Comparison of ENCODE assay signal across 26 cellular contexts in genomic region chr2:175373729-175374128, GRCh38.
DNase-seq lines count a peak whose midpoint lies in the region; ATAC-seq, FAIRE-seq and TF ChIP-seq lines count a peak whose summit lies in the region.
"Had no signal": no experiment of that assay in that cellular context is flagged by ENCODE, and none has a peak within 500 bp of the region (broad histone marks: within the 10 kb centered on the region; RNA-seq: fewer than 3 reads in every experiment).

No MANE protein-coding gene starts in this region.

- H3K4me2 ChIP-seq in HepG2 (ENCODE audit: low read depth, low read length) (no peak overlapping the region), astrocyte (ENCODE audit: low read length) (peak overlapping the region; percentile 49), mesenchymal stem cell (ENCODE audit: low read length, poor library complexity, severe bottlenecking) (no peak overlapping the region)

- H4K8ac ChIP-seq in mesenchymal stem cell (ENCODE audit: low read length), result no peak overlapping the region

- H3K4me3 ChIP-seq in HepG2 (replicated peaks in 1 of 3; ENCODE audit: insufficient read depth in 1 of 3, low read depth in 2 of 3, low read length in 3 of 3), result no peak overlapping the region
- H3K4me3 ChIP-seq in right lobe of liver, result no peak overlapping the region
- H3K4me3 ChIP-seq in astrocyte (ENCODE audit: insufficient read depth, low read depth, low read length), result no peak overlapping the region
- H3K4me3 ChIP-seq in mesenchymal stem cell (ENCODE audit: insufficient read depth in 1 of 2, low read depth in 1 of 2, low read length in 2 of 2), result no peak overlapping the region
- no peak overlapping the region for H3K4me3 ChIP-seq in colonic mucosa
- H3K4me3 ChIP-seq in vagina, result no peak overlapping the region
- H3K4me3 ChIP-seq in aorta (ENCODE audit: low read length in 2 of 2), result no peak overlapping the region
- H3K4me3 ChIP-seq: GM12878, SJSA1 had no signal

- no peaks in the 10 kb centered on the region for H3K79me1 ChIP-seq in mesenchymal stem cell (replicated peaks; ENCODE audit: low read length, poor library complexity, severe bottlenecking)

- FAIRE-seq in HepG2 (lab: Jason Lieb, UNC) (no peak), astrocyte (lab: Jason Lieb, UNC) (no peak)
- FAIRE-seq: GM12878, RCC 7860 had no signal

- H3K27me3 ChIP-seq in HepG2 (ENCODE audit: control insufficient read depth in 1 of 2, insufficient read depth in 2 of 2, low read length in 2 of 2), result peaks cover 0 to 8% of the 10 kb centered on the region in 2 experiments; a peak in 1 of 5 replicates
- H3K27me3 ChIP-seq in right lobe of liver, result no peaks in the 10 kb centered on the region
- H3K27me3 ChIP-seq in astrocyte (ENCODE audit: insufficient read depth, low read length), result peaks cover 6% of the 10 kb centered on the region
- peaks cover 0 to 4% of the 10 kb centered on the region in 2 experiments for H3K27me3 ChIP-seq in mesenchymal stem cell (ENCODE audit: control insufficient read depth in 1 of 2, insufficient read depth in 1 of 2, low read length in 2 of 2)
- no peaks in the 10 kb centered on the region for H3K27me3 ChIP-seq in colonic mucosa
- H3K27me3 ChIP-seq in vagina, result no peaks in the 10 kb centered on the region
- H3K27me3 ChIP-seq in aorta (ENCODE audit: control insufficient read depth in 1 of 2, insufficient read depth in 2 of 2, low read length in 1 of 2), result no peaks in the 10 kb centered on the region

- peak; percentile 37 for ATAC-seq in HepG2
- no peak for ATAC-seq in right lobe of liver
- ATAC-seq in aorta (ENCODE audit: low FRiP score), result no peak
- ATAC-seq: GM12878, Right ventricle myocardium inferior had no signal

- no peak overlapping the region for H2AK5ac ChIP-seq in mesenchymal stem cell (ENCODE audit: low read length, severe bottlenecking)

- no peak overlapping the region for H3K4ac ChIP-seq in mesenchymal stem cell (ENCODE audit: low read depth in 1 of 2, low read length in 2 of 2)

- TF ChIP-seq CTCF in HepG2 (CRISPR knock-in tag; IDR thresholded peaks at IDR 0.05) (no peak), right lobe of liver (IDR thresholded peaks at IDR 0.05) (no peak), astrocyte (IDR thresholded peaks at IDR 0.05; ENCODE audit: insufficient read depth, low read depth, low read length) (no peak), colonic mucosa (IDR thresholded peaks at IDR 0.05) (no peak), vagina (IDR thresholded peaks at IDR 0.05) (no peak)

- H4K91ac ChIP-seq in mesenchymal stem cell (ENCODE audit: low read length), result no peak overlapping the region

- H3K4me1 ChIP-seq in HepG2 (ENCODE audit: insufficient read depth, low read length), result peaks cover 11% of the 10 kb centered on the region
- no peaks in the 10 kb centered on the region for H3K4me1 ChIP-seq in right lobe of liver
- no peaks in the 10 kb centered on the region for H3K4me1 ChIP-seq in astrocyte (ENCODE audit: insufficient read depth, low read length)
- no peaks in the 10 kb centered on the region for H3K4me1 ChIP-seq in mesenchymal stem cell (ENCODE audit: control insufficient read depth, insufficient read depth, low read depth, low read length)
- H3K4me1 ChIP-seq in colonic mucosa, result no peaks in the 10 kb centered on the region
- H3K4me1 ChIP-seq in vagina, result no peaks in the 10 kb centered on the region
- no peaks in the 10 kb centered on the region for H3K4me1 ChIP-seq in aorta (ENCODE audit: control insufficient read depth in 1 of 2, insufficient read depth in 2 of 2, low read length in 2 of 2)
- H3K4me1 ChIP-seq: SJSA1 had no signal

- POLR2A ChIA-PET in HepG2 (lab: Yijun Ruan, JAX), result interaction anchor here (1.0 kb wide), 1 partner anchor 220 kb away, joined by 3 read pairs; no protein-coding TSS in a partner anchor

- in situ Hi-C loops in HepG2 (cut with HindIII; ENCODE audit: extremely low pct_ligation_motif_present, low pct_unique_long_range_greater_than_20kb), result no loop called here

- no peak for TF ChIP-seq RAD21 in HepG2 (CRISPR knock-in tag; IDR thresholded peaks at IDR 0.05)

- H3K18ac ChIP-seq in mesenchymal stem cell (ENCODE audit: low read depth in 1 of 2, low read length in 2 of 2), result no peak overlapping the region

- H3K9me3 ChIP-seq in HepG2 (ENCODE audit: low read length) (no peaks in the 10 kb centered on the region), right lobe of liver (no peaks in the 10 kb centered on the region), astrocyte (ENCODE audit: insufficient read depth, low read depth, low read length) (no peaks in the 10 kb centered on the region), mesenchymal stem cell (ENCODE audit: control insufficient read depth, low read length) (no peaks in the 10 kb centered on the region), colonic mucosa (no peaks in the 10 kb centered on the region), vagina (no peaks in the 10 kb centered on the region), aorta (ENCODE audit: control insufficient read depth, low read length) (no peaks in the 10 kb centered on the region)
- H3K9me3 ChIP-seq: SJSA1 had no signal

- H2AFZ ChIP-seq in HepG2 (ENCODE audit: low read length), result no peak overlapping the region
- H2AFZ ChIP-seq in astrocyte (ENCODE audit: low read depth, low read length), result no peak overlapping the region
- no peak overlapping the region for H2AFZ ChIP-seq in mesenchymal stem cell (ENCODE audit: low read depth, low read length)

- no peak for TF ChIP-seq POLR2A in HepG2 (IDR thresholded peaks at IDR 0.05; ENCODE audit: insufficient read depth in 1 of 2, low read depth in 2 of 2, low read length in 2 of 2)
- TF ChIP-seq POLR2A in right lobe of liver (IDR thresholded peaks at IDR 0.05), result no peak
- TF ChIP-seq POLR2A in vagina (IDR thresholded peaks at IDR 0.05), result no peak

- no peak overlapping the region for H2BK15ac ChIP-seq in mesenchymal stem cell (ENCODE audit: low read depth, poor library complexity, severe bottlenecking)

- intact Hi-C loops in HepG2 (cut with micrococcal nuclease; ENCODE audit: unreplicated experiment) (no loop called here), right lobe of liver (cut with DNase I) (no loop called here), colonic mucosa (cut with DNase I) (no loop called here), vagina (cut with DNase I) (no loop called here), aorta (cut with DNase I) (no loop called here)

- no peak overlapping the region for H3K4me3 Mint-ChIP-seq in astrocyte (ENCODE audit: unreplicated experiment)
- H3K4me3 Mint-ChIP-seq: B cell; CD4-positive, CD25-positive, alpha-beta regulatory T cell; IgD-negative memory B cell had no signal

- H2BK120ac ChIP-seq in mesenchymal stem cell (ENCODE audit: low read depth, low read length), result no peak overlapping the region

- no peak overlapping the region for H2BK12ac ChIP-seq in mesenchymal stem cell (ENCODE audit: low read length in 2 of 2)

- CTCF ChIA-PET in HepG2 (lab: Yijun Ruan, JAX; ENCODE audit: low intra/inter-chr PET ratio, low total read pairs), result no interaction called here

- no peaks in the 10 kb centered on the region for H3K9me3 Mint-ChIP-seq in astrocyte (ENCODE audit: unreplicated experiment)
- H3K9me3 Mint-ChIP-seq: CD4-positive, CD25-positive, alpha-beta regulatory T cell; IgD-negative memory B cell had no signal

- H3K9ac ChIP-seq in HepG2 (ENCODE audit: insufficient read depth, low read depth, low read length), result no peak overlapping the region
- H3K9ac ChIP-seq in astrocyte (ENCODE audit: low read length), result no peak overlapping the region
- peak overlapping the region; percentile 20 for H3K9ac ChIP-seq in mesenchymal stem cell (ENCODE audit: low read length)
- H3K9ac ChIP-seq in colonic mucosa (ENCODE audit: low read depth in 2 of 2, low read length in 2 of 2), result no peak overlapping the region

- WGBS in HepG2 (ENCODE audit: low lambda C conversion rate), result 21% methylated on average over 1 of the region's 1 CpG
- 70% methylated on average over 1 of the region's 1 CpG for WGBS in right lobe of liver (ENCODE audit: insufficient coverage, low coverage, low lambda C conversion rate, missing lambda C conversion rate)
- no CpG with 5 or more reads among the region's 1 CpG for WGBS in mesenchymal stem cell
- 84 to 86% methylated on average over 1 of the region's 1 CpG for WGBS in aorta, 2 donors

- H3K36me3 Mint-ChIP-seq in astrocyte (ENCODE audit: low read depth, unreplicated experiment), result no peaks in the 10 kb centered on the region
- H3K36me3 Mint-ChIP-seq: CD4-positive, CD25-positive, alpha-beta regulatory T cell; IgD-negative memory B cell had no signal

- no peak overlapping the region for H3K27ac Mint-ChIP-seq in astrocyte (ENCODE audit: unreplicated experiment)
- H3K27ac Mint-ChIP-seq: B cell; CD4-positive, CD25-positive, alpha-beta regulatory T cell; IgD-negative memory B cell had no signal

- H3K79me2 ChIP-seq in HepG2 (ENCODE audit: insufficient read depth, low read length), result no peaks in the 10 kb centered on the region
- H3K79me2 ChIP-seq in astrocyte (ENCODE audit: insufficient read depth, low read length), result no peaks in the 10 kb centered on the region

- H3K27ac ChIP-seq in HepG2 (ENCODE audit: extremely low read length, insufficient read depth, low read length) (no peak overlapping the region), right lobe of liver (no peak overlapping the region), astrocyte (ENCODE audit: low read depth, low read length) (peak overlapping the region; percentile 5), mesenchymal stem cell (ENCODE audit: low read length, poor library complexity, severe bottlenecking) (no peak overlapping the region), colonic mucosa (no peak overlapping the region), vagina (no peak overlapping the region), aorta (ENCODE audit: low read depth in 1 of 2, low read length in 2 of 2) (no peak overlapping the region)
- H3K27ac ChIP-seq: 22Rv1, SJSA1 had no signal

- TF ChIP-seq EP300 in HepG2 (IDR thresholded peaks at IDR 0.05; ENCODE audit: low read depth in 2 of 2, low read length in 2 of 2) (no peak), HepG2 (CRISPR knock-in tag; IDR thresholded peaks at IDR 0.05; ENCODE audit: borderline replicate concordance) (no peak)

- peaks cover 4% of the 10 kb centered on the region for H3K4me1 Mint-ChIP-seq in astrocyte (ENCODE audit: low read depth, unreplicated experiment)
- H3K4me1 Mint-ChIP-seq: B cell; CD4-positive, CD25-positive, alpha-beta regulatory T cell had no signal

- no peak overlapping the region for H3K23ac ChIP-seq in mesenchymal stem cell (ENCODE audit: low read length in 2 of 2)

- H2BK5ac ChIP-seq in mesenchymal stem cell (ENCODE audit: low read depth, low read length, poor library complexity, severe bottlenecking), result no peak overlapping the region

- H3K14ac ChIP-seq in mesenchymal stem cell (ENCODE audit: low read length in 2 of 2), result no peak overlapping the region

- H3K36me3 ChIP-seq in HepG2 (replicated peaks in 1 of 2; ENCODE audit: control insufficient read depth in 1 of 2, insufficient read depth in 2 of 2, low read length in 2 of 2) (no peaks in the 10 kb centered on the region), right lobe of liver (no peaks in the 10 kb centered on the region), astrocyte (ENCODE audit: insufficient read depth, low read length) (no peaks in the 10 kb centered on the region), mesenchymal stem cell (ENCODE audit: control insufficient read depth in 1 of 2, insufficient read depth in 2 of 2, low read depth in 1 of 2, low read length in 2 of 2) (no peaks in the 10 kb centered on the region), colonic mucosa (no peaks in the 10 kb centered on the region), vagina (no peaks in the 10 kb centered on the region), aorta (ENCODE audit: control insufficient read depth in 1 of 2, insufficient read depth in 2 of 2, low read length in 1 of 2) (no peaks in the 10 kb centered on the region)
- H3K36me3 ChIP-seq: SJSA1 had no signal

- DNase-seq in HepG2 (ENCODE audit: low spot score) (no peak), right lobe of liver (no peak), astrocyte (ENCODE audit: low read depth) (no peak), mesenchymal stem cell (no peak), NCI-H526 (lab: John Stamatoyannopoulos, UW) (no peak), colonic mucosa (no peak), vagina (ENCODE audit: extremely low spot score in 2 of 2) (no peak), aorta (no peak)
- DNase-seq: CD4-positive, CD25-positive, alpha-beta regulatory T cell; COR-L47; DMS 273 treated with DMSO at 0.1 percent for 48 hours; DND-41; GOT3; NCI-H1105 treated with DMSO at 0.1 percent for 48 hours; NCI-H2029 treated with DMSO at 0.1 percent for 48 hours; NCI-H226; NCI-H510A treated with DMSO at 0.1 percent for 48 hours; NCI-H774; NK-92 treated with Interleukin-12 subunit alpha and Interleukin-12 subunit beta, amount 100 ng/mL, for 24 hours had no signal

- peaks cover 2% of the 10 kb centered on the region for H3K27me3 Mint-ChIP-seq in astrocyte (ENCODE audit: low read depth, unreplicated experiment)
- H3K27me3 Mint-ChIP-seq: IgD-negative memory B cell had no signal

- no TSS peak for BruUV-seq in HepG2 (replicated peaks; lab: Mats Ljungman, UMichigan)

- H4K20me1 ChIP-seq in HepG2 (ENCODE audit: insufficient read depth, low read length) (no peaks in the 10 kb centered on the region), astrocyte (ENCODE audit: insufficient read depth, low read length) (no peaks in the 10 kb centered on the region)
